ENCODE assay signal across 34 cellular contexts in the genomic region with DNA sequence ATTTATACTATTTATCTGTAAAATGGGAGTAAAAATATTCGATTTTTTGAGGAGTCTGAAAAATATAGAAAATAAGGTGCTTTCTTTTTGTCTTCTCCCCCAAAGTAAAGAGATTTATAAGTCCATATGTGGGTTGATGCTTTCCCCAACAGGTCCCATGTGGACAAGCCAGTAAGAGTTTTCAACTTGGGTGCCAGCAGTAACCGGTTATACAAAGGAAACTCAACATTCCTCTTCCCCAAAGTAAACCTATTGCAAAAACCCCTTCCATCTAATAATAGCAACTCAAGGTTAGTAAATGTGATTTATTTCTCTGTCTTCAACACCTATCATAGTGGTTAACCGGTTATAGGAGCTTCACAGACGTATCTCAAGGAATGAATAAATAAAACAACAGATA.
"Had no signal": no experiment of that assay in that cellular context is flagged by ENCODE, and none has a peak within 500 bp of the region (broad histone marks: within the 10 kb centered on the region; RNA-seq: fewer than 3 reads in every experiment).

No MANE protein-coding gene starts in this region.

- DNase-seq: Karpas-422, Kasumi-1, MG63, MM.1S, MV-4-11, NCI-H1048, NCI-H1092, NCI-H1092 treated with DMSO at 0.1 percent for 48 hours, NCI-H1105, NCI-H1105 treated with DMSO at 0.1 percent for 48 hours, NCI-H1417, NCI-H1417 treated with DMSO at 0.1 percent for 48 hours, NCI-H1436, NCI-H1436 treated with DMSO at 0.1 percent for 48 hours, NCI-H146, NCI-H1694, NCI-H1694 treated with DMSO at 0.1 percent for 48 hours, NCI-H187, NCI-H187 treated with DMSO at 0.1 percent for 48 hours, NCI-H1930, NCI-H2029, NCI-H2029 treated with DMSO at 0.1 percent for 48 hours, NCI-H2081, NCI-H2081 treated with DMSO at 0.1 percent for 48 hours, NCI-H2107, NCI-H2171, NCI-H2171 treated with DMSO at 0.1 percent for 48 hours, NCI-H2227 treated with DMSO at 0.1 percent for 48 hours, NCI-H226, NCI-H345, NCI-H446, NCI-H446 treated with DMSO at 0.1 percent for 48 hours, NCI-H510A, NCI-H510A treated with DMSO at 0.1 percent for 48 hours had no signal

- H3K36me3 ChIP-seq: MG63 had no signal

- H3K4me3 ChIP-seq: MG63 had no signal

- H3K9me3 ChIP-seq: MG63 had no signal

- H3K27me3 ChIP-seq: MG63 had no signal
